In the genomic region with DNA sequence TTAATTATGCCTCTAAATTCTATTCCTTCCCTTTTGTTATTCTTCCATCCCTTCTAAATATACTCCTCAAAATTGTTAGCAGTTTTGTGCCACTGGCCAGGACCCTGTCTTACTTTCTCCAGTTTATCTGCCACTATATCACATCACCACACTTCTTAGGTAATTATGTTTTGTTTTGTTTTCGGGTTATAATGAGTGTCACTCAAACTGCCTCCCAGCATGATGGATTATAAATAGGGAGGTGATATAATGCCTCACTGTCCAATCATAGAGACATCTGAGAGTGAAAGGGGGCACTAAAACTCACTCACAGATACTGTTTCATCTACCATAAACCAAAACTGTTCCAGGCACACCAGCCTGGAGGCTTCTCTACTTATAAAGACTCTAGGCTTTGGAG, we compare ENCODE assay signal across 1 cellular context.
TF ChIP-seq lines count a peak whose summit lies in the region.

No MANE protein-coding gene starts in this region.

TF ChIP-seq in K562, 482 proteins besides CTCF, POLR2A, EP300 and RAD21:
- TF ChIP-seq POLR2B (IDR thresholded peaks at IDR 0.05; ENCODE audit: low read depth, partially characterized antibody) (no peak), ZNF347 (CRISPR knock-in tag; IDR thresholded peaks at IDR 0.05; ENCODE audit: low read depth) (no peak), ARID2 (IDR thresholded peaks at IDR 0.05) (no peak), XRCC3 (IDR thresholded peaks at IDR 0.05) (no peak), ZNF41 (CRISPR knock-in tag; conservative IDR thresholded peaks at IDR 0.05) (no peak), MEIS2 (IDR thresholded peaks at IDR 0.05; ENCODE audit: partially characterized antibody) (peak; percentile 83), HIVEP1 (CRISPR knock-in tag; IDR thresholded peaks at IDR 0.05) (no peak), TCF3 (CRISPR knock-in tag; IDR thresholded peaks at IDR 0.05) (no peak), ZNF436 (CRISPR knock-in tag; IDR thresholded peaks at IDR 0.05) (no peak), SMARCB1 (IDR thresholded peaks at IDR 0.05; ENCODE audit: insufficient read length, low read depth) (no peak), E2F3 (CRISPR knock-in tag; IDR thresholded peaks at IDR 0.05) (no peak)
- TF ChIP-seq, protein P1, sequence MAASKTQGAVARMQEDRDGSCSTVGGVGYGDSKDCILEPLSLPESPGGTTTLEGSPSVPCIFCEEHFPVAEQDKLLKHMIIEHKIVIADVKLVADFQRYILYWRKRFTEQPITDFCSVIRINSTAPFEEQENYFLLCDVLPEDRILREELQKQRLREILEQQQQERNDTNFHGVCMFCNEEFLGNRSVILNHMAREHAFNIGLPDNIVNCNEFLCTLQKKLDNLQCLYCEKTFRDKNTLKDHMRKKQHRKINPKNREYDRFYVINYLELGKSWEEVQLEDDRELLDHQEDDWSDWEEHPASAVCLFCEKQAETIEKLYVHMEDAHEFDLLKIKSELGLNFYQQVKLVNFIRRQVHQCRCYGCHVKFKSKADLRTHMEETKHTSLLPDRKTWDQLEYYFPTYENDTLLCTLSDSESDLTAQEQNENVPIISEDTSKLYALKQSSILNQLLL (CRISPR knock-in tag; IDR thresholded peaks at IDR 0.05; ENCODE audit: borderline replicate concordance) = no peak
- TF ChIP-seq, protein P2, sequence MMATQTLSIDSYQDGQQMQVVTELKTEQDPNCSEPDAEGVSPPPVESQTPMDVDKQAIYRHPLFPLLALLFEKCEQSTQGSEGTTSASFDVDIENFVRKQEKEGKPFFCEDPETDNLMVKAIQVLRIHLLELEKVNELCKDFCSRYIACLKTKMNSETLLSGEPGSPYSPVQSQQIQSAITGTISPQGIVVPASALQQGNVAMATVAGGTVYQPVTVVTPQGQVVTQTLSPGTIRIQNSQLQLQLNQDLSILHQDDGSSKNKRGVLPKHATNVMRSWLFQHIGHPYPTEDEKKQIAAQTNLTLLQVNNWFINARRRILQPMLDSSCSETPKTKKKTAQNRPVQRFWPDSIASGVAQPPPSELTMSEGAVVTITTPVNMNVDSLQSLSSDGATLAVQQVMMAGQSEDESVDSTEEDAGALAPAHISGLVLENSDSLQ (IDR thresholded peaks at IDR 0.05) = peak; percentile 93
- TF ChIP-seq, protein P3, sequence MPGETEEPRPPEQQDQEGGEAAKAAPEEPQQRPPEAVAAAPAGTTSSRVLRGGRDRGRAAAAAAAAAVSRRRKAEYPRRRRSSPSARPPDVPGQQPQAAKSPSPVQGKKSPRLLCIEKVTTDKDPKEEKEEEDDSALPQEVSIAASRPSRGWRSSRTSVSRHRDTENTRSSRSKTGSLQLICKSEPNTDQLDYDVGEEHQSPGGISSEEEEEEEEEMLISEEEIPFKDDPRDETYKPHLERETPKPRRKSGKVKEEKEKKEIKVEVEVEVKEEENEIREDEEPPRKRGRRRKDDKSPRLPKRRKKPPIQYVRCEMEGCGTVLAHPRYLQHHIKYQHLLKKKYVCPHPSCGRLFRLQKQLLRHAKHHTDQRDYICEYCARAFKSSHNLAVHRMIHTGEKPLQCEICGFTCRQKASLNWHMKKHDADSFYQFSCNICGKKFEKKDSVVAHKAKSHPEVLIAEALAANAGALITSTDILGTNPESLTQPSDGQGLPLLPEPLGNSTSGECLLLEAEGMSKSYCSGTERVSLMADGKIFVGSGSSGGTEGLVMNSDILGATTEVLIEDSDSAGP (CRISPR knock-in tag; IDR thresholded peaks at IDR 0.05) = no peak
- TF ChIP-seq, protein P4, sequence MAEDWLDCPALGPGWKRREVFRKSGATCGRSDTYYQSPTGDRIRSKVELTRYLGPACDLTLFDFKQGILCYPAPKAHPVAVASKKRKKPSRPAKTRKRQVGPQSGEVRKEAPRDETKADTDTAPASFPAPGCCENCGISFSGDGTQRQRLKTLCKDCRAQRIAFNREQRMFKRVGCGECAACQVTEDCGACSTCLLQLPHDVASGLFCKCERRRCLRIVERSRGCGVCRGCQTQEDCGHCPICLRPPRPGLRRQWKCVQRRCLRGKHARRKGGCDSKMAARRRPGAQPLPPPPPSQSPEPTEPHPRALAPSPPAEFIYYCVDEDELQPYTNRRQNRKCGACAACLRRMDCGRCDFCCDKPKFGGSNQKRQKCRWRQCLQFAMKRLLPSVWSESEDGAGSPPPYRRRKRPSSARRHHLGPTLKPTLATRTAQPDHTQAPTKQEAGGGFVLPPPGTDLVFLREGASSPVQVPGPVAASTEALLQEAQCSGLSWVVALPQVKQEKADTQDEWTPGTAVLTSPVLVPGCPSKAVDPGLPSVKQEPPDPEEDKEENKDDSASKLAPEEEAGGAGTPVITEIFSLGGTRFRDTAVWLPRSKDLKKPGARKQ (CRISPR knock-in tag; IDR thresholded peaks at IDR 0.05) = no peak
- TF ChIP-seq, protein P5, sequence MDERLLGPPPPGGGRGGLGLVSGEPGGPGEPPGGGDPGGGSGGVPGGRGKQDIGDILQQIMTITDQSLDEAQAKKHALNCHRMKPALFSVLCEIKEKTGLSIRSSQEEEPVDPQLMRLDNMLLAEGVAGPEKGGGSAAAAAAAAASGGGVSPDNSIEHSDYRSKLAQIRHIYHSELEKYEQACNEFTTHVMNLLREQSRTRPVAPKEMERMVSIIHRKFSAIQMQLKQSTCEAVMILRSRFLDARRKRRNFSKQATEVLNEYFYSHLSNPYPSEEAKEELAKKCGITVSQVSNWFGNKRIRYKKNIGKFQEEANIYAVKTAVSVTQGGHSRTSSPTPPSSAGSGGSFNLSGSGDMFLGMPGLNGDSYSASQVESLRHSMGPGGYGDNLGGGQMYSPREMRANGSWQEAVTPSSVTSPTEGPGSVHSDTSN (CRISPR knock-in tag; IDR thresholded peaks at IDR 0.05; ENCODE audit: low read depth) = no peak
- TF ChIP-seq, protein P5 (tag; conservative IDR thresholded peaks at IDR 0.05; ENCODE audit: low read depth) = peak; percentile 71
- TF ChIP-seq, protein P6, sequence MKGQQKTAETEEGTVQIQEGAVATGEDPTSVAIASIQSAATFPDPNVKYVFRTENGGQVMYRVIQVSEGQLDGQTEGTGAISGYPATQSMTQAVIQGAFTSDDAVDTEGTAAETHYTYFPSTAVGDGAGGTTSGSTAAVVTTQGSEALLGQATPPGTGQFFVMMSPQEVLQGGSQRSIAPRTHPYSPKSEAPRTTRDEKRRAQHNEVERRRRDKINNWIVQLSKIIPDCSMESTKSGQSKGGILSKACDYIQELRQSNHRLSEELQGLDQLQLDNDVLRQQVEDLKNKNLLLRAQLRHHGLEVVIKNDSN (CRISPR knock-in tag; IDR thresholded peaks at IDR 0.05) = no peak
TF ChIP-seq in K562: peak in this region for 3.
